In the genomic region with DNA sequence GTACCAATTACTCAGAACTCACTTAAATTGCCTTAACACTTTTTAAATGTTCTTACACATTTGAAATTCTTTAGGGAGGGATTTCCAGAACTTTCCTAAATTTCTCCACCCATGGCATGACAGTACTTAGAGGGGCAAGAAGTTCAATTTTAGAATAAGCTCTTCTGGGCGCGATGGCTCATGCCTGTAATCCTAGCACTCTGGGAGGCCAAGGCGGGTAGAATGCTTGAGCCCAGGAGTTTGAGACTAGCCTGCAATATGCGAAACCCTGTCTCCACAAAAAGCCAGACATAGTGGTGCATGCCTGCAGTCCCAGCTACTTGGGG, we compare ENCODE assay signal across 18 cellular contexts. TPM values are rescaled to one million over a fixed set of nuclear protein-coding genes. Genes with fewer than 3 reads are reported as not detected.
A peak's percentile ranks its signal among the peaks of the same experiment; 100 is the strongest.
DNase-seq lines count a peak whose midpoint lies in the region; ATAC-seq, FAIRE-seq and TF ChIP-seq lines count a peak whose summit lies in the region.
"Had no signal": no experiment of that assay in that cellular context is flagged by ENCODE, and none has a peak within 500 bp of the region (broad histone marks: within the 10 kb centered on the region; RNA-seq: fewer than 3 reads in every experiment).

No MANE protein-coding gene starts in this region.

- no peak for ATAC-seq in WTC11
- ATAC-seq in GM19395 (IDR thresholded peaks at IDR 0.05; ENCODE audit: unreplicated experiment), result no peak
- ATAC-seq: A549 had no signal

- peaks cover 26% of the 10 kb centered on the region for H3K4me1 ChIP-seq in A673 (ENCODE audit: insufficient read depth, low read length, poor library complexity, severe bottlenecking)
- H3K4me1 ChIP-seq in smooth muscle cell (ENCODE audit: low read depth), result peaks cover 21% of the 10 kb centered on the region
- H3K4me1 ChIP-seq in small intestine (ENCODE audit: control insufficient read depth in 2 of 2, insufficient read depth in 1 of 2, low read depth in 1 of 2, low read length in 1 of 2), result peaks cover 4 to 10% of the 10 kb centered on the region in 2 donors

- CTCF ChIA-PET in A673 (lab: Charles Lee), result no interaction called here
- CTCF ChIA-PET in WTC11 (lab: Charles Lee), result interaction anchor here (1.4 kb wide), 1 partner anchor 165 kb away, joined by 5 read pairs; no protein-coding TSS in a partner anchor

- no peak overlapping the region for H2AFZ ChIP-seq in smooth muscle cell (ENCODE audit: low read depth)
- H2AFZ ChIP-seq: GM23248, PC-9 had no signal

- peak overlapping the region; percentile 25 for H3K4me2 ChIP-seq in smooth muscle cell
- H3K4me2 ChIP-seq: A549, PC-9 had no signal

- POLR2A ChIA-PET in A673 (lab: Charles Lee; ENCODE audit: low non-redundant PET), result no interaction called here
- POLR2A ChIA-PET in WTC11 (lab: Charles Lee), result interaction anchor here (0.7 to 1.5 kb wide), 2 partner anchors 9 to 13 kb away, joined by 5 to 6 read pairs; no protein-coding TSS in a partner anchor

- BruUV-seq in A673 (replicated peaks; lab: Mats Ljungman, UMichigan), result no TSS peak

- FAIRE-seq in small intestine (lab: Jason Lieb, UNC), result no peak
- FAIRE-seq: A549 had no signal

- no peaks in the 10 kb centered on the region for H3K9me3 Mint-ChIP-seq in WTC11
- H3K9me3 Mint-ChIP-seq: CD4-positive, CD25-positive, alpha-beta regulatory T cell had no signal

- peaks cover 17% of the 10 kb centered on the region for H3F3A ChIP-seq in smooth muscle cell (ENCODE audit: low read depth)

- peaks cover 14% of the 10 kb centered on the region for H4K20me1 ChIP-seq in smooth muscle cell (ENCODE audit: low read depth)

- H3K79me2 ChIP-seq in smooth muscle cell (ENCODE audit: low read depth), result no peaks in the 10 kb centered on the region

- H3K4me1 Mint-ChIP-seq in WTC11, result peaks cover 19% of the 10 kb centered on the region
- H3K4me1 Mint-ChIP-seq: CD4-positive, CD25-positive, alpha-beta regulatory T cell had no signal

- peaks cover 7% of the 10 kb centered on the region for H3K36me3 Mint-ChIP-seq in WTC11

- TF ChIP-seq CTCF in A673 (conservative IDR thresholded peaks at IDR 0.05; ENCODE audit: low read depth, low read length), result no peak
- no peak for TF ChIP-seq CTCF in WTC11 (IDR thresholded peaks at IDR 0.05)
- no peak for TF ChIP-seq CTCF in smooth muscle cell (IDR thresholded peaks at IDR 0.05; ENCODE audit: borderline replicate concordance, insufficient read depth, poor library complexity, severe bottlenecking)

- H3K36me3 ChIP-seq in A673 (ENCODE audit: insufficient read depth, low read length, poor library complexity, severe bottlenecking) (peaks cover 5% of the 10 kb centered on the region), smooth muscle cell (ENCODE audit: low read depth) (no peaks in the 10 kb centered on the region), small intestine (ENCODE audit: control insufficient read depth in 2 of 2, insufficient read depth in 2 of 2, low read length in 2 of 2) (peaks cover 0 to 3% of the 10 kb centered on the region in 2 donors)

- H3K4me3 ChIP-seq in A673 (ENCODE audit: low read depth, low read length, poor library complexity, severe bottlenecking), result no peak overlapping the region
- H3K4me3 ChIP-seq in smooth muscle cell, result no peak overlapping the region
- no peak overlapping the region for H3K4me3 ChIP-seq in small intestine (ENCODE audit: low read depth in 1 of 2, low read length in 2 of 2)
- H3K4me3 ChIP-seq: A549, GM23248, PC-9 had no signal

- no peaks in the 10 kb centered on the region for H3K27me3 ChIP-seq in A673 (replicated peaks; ENCODE audit: insufficient read depth, low read depth, low read length, poor library complexity)
- H3K27me3 ChIP-seq in layer of hippocampus (ENCODE audit: control insufficient read depth, insufficient read depth, low read length), result no peaks in the 10 kb centered on the region
- H3K27me3 ChIP-seq in smooth muscle cell (ENCODE audit: low read depth), result no peaks in the 10 kb centered on the region
- no peaks in the 10 kb centered on the region for H3K27me3 ChIP-seq in small intestine (ENCODE audit: control insufficient read depth in 2 of 2, insufficient read depth in 2 of 2, low read length in 2 of 2)

- DNase-seq in A673 (ENCODE audit: low spot score), result no peak
- no peak for DNase-seq in WTC11 (ENCODE audit: low spot score)
- no peak for DNase-seq in smooth muscle cell (lab: John Stamatoyannopoulos, UW; ENCODE audit: unreplicated experiment)
- no peak for DNase-seq in COR-L47 (lab: John Stamatoyannopoulos, UW)
- DNase-seq in cerebellar cortex (ENCODE audit: low spot score), result no peak
- no peak for DNase-seq in small intestine
- DNase-seq: AML-193; CD4-positive, CD25-positive, alpha-beta regulatory T cell; DND-41; KG1; NCI-H1048; NCI-H187; PC-9 had no signal

- no peaks in the 10 kb centered on the region for H3K27me3 Mint-ChIP-seq in WTC11 (ENCODE audit: low read depth)
- H3K27me3 Mint-ChIP-seq: CD4-positive, CD25-positive, alpha-beta regulatory T cell had no signal

- H3K27ac ChIP-seq in A673 (ENCODE audit: low read depth, low read length, poor library complexity, severe bottlenecking) (peak overlapping the region; percentile 74), layer of hippocampus (ENCODE audit: low read depth, low read length) (peak overlapping the region; percentile 0), smooth muscle cell (ENCODE audit: low read depth) (peak overlapping the region; percentile 71), small intestine (ENCODE audit: low read depth in 1 of 2, low read length in 1 of 2) (no peak overlapping the region)
- H3K27ac ChIP-seq: A549, GM23248, PC-9 had no signal

- intact Hi-C loops in A673 (cut with micrococcal nuclease; ENCODE audit: unreplicated experiment), result no loop called here

- 20% methylated on average over 4 of the region's 4 CpGs for WGBS in smooth muscle cell (ENCODE audit: low lambda C conversion rate)
- WGBS in small intestine, 3 donors, result 81 to 97% (median 91%) methylated on average over 4 of the region's 4 CpGs

- H3K9ac ChIP-seq in smooth muscle cell (ENCODE audit: low read depth), result no peak overlapping the region
- H3K9ac ChIP-seq: GM23248 had no signal

- H3K27ac Mint-ChIP-seq in WTC11, result peak overlapping the region; percentile 31; the same call in 1 of the 2 replicates

- no peak overlapping the region for H3K4me3 Mint-ChIP-seq in WTC11
- H3K4me3 Mint-ChIP-seq: CD4-positive, CD25-positive, alpha-beta regulatory T cell had no signal

- H3K9me3 ChIP-seq in A673 (ENCODE audit: low read depth, low read length, poor library complexity, severe bottlenecking) (no peaks in the 10 kb centered on the region), smooth muscle cell (replicated peaks; ENCODE audit: low read depth) (no peaks in the 10 kb centered on the region), small intestine (ENCODE audit: control insufficient read depth, low read depth) (no peaks in the 10 kb centered on the region)
- H3K9me3 ChIP-seq: A549 had no signal

TF ChIP-seq in WTC11, 78 proteins besides CTCF, POLR2A, EP300 and RAD21:
- TF ChIP-seq, protein P1, sequence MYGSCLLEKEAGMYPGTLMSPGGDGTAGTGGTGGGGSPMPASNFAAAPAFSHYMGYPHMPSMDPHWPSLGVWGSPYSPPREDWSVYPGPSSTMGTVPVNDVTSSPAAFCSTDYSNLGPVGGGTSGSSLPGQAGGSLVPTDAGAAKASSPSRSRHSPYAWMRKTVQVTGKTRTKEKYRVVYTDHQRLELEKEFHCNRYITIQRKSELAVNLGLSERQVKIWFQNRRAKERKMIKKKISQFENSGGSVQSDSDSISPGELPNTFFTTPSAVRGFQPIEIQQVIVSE (CRISPR knock-in tag; IDR thresholded peaks at IDR 0.05; ENCODE audit: borderline replicate concordance), result no peak
- no peak for TF ChIP-seq SMAD4 (CRISPR knock-in tag; IDR thresholded peaks at IDR 0.05)
- no peak for TF ChIP-seq JUN (CRISPR knock-in tag; IDR thresholded peaks at IDR 0.05)

RNA-seq across cellular contexts. Expression of gene FAM131A, which starts 10.6 kb away (rescaled TPM):
- total RNA-seq in A673 (2021), result 15.1 and 23.2 TPM in 2 replicates
- total RNA-seq in WTC11 (2021), result 20.3 to 23.0 TPM (median 20.4 TPM) in 3 replicates
- total RNA-seq in smooth muscle cell, result 13.6 and 20.2 TPM in 2 replicates
- polyA plus RNA-seq in smooth muscle cell, result 15.3 and 15.8 TPM in 2 replicates
- polyA plus RNA-seq in small intestine, result 10 to 100 TPM in 2 of 3 donors, 1 to 10 TPM in 1; 9.7 to 11.3 (median 10.3) TPM

RNA-seq across cellular contexts. Expression of gene CLCN2, which starts 13.4 kb away (rescaled TPM):
- total RNA-seq in A673 (2021) (11.2 and 14.8 TPM in 2 replicates), WTC11 (2021) (15.7 to 22.6 TPM (median 17.0 TPM) in 3 replicates), smooth muscle cell (2.3 and 4.1 TPM in 2 replicates)
- polyA plus RNA-seq in smooth muscle cell (4.5 and 6.5 TPM in 2 replicates), small intestine (10 to 100 TPM; 10.0 to 19.0 (median 11.6) TPM)

RNA-seq across cellular contexts. Expression of gene POLR2H, which starts 13.5 kb away (rescaled TPM):
- total RNA-seq in A673 (2021) (92.1 and 92.6 TPM in 2 replicates), WTC11 (2021) (117 to 133 TPM (median 118 TPM) in 3 replicates), smooth muscle cell (87.0 and 154 TPM in 2 replicates)
- polyA plus RNA-seq in smooth muscle cell (64.6 and 77.9 TPM in 2 replicates), small intestine (100 to 1,000 TPM; 124 to 346 (median 258) TPM)

RNA-seq across cellular contexts. Expression of gene THPO, which starts 30.0 kb away (rescaled TPM):
- total RNA-seq in A673 (2021), result not detected in 2 replicates
- 0.55 to 1.4 TPM (median 1.0 TPM) in 3 replicates for total RNA-seq in WTC11 (2021)
- 0.22 TPM in 1 of 2 replicates, not detected in the other for total RNA-seq in smooth muscle cell
- polyA plus RNA-seq in smooth muscle cell, result 0.45 TPM in 1 of 2 replicates, not detected in the other
- polyA plus RNA-seq in small intestine, result under 1 TPM in 1 of 3 donors, not detected in 2; 0.19 TPM
- total RNA-seq: CD4-positive, CD25-positive, alpha-beta regulatory T cell; GM23248; M059J; PC-9 had no signal
- polyA plus RNA-seq: CD4-positive, CD25-positive, alpha-beta regulatory T cell; GM23248 had no signal

RNA-seq across cellular contexts. Expression of gene CHRD, which starts 31.8 kb away (rescaled TPM):
- total RNA-seq in A673 (2021), result 0.06 and 0.57 TPM in 2 replicates
- total RNA-seq in WTC11 (2021), result 1.3 to 2.7 TPM (median 1.8 TPM) in 3 replicates
- total RNA-seq in smooth muscle cell, result 1.5 and 7.1 TPM in 2 replicates
- 2.5 and 4.9 TPM in 2 replicates for polyA plus RNA-seq in smooth muscle cell
- polyA plus RNA-seq in small intestine, result 1 to 10 TPM in 1 of 3 donors, under 1 TPM in 1, not detected in 1; 0.27 to 3.8 TPM
- total RNA-seq: CD4-positive, CD25-positive, alpha-beta regulatory T cell; PC-9 had no signal
- polyA plus RNA-seq: CD4-positive, CD25-positive, alpha-beta regulatory T cell had no signal

Comparison
In these comparisons a context has a peak if more than half of its experiments do, and no peak if none do; other contexts are left out.
1. H3K27ac ChIP-seq: peak in A673 (single experiment), layer of hippocampus (single experiment) and smooth muscle cell (single experiment); none in small intestine (0 of 2).